In the genomic region with DNA sequence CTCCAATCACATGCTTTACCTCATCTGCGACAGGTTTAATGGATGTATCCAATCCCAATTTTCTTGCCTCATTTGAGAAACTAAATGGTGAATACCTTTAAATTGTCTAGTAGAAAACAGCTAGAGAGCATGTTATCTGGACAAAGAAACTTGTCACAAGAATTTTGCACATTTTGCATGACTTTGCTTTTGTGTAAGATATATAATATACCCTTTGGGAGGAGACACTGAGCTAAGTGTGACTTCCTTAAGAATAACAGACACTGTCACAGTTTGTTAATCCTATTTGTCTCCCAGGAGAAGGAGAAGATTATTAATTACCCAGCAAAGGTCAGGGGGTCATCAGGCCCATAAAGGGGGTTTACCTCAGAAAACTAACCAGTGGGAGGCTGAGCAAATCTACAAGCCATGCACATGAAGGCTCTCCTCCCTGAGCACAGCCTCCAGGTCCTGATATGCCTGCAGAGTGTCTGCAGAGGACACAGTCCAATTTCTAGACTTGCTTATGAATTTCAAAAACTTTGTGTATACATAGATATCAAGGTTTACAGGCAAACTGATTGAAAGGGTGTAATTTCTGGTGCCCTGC, we compare ENCODE assay signal across 1 cellular context.
TF ChIP-seq lines count a peak whose summit lies in the region.

No MANE protein-coding gene starts in this region.

TF ChIP-seq in GM23338, 12 proteins besides CTCF, POLR2A, EP300 and RAD21 (continued from another document):
- TF ChIP-seq, protein P1, sequence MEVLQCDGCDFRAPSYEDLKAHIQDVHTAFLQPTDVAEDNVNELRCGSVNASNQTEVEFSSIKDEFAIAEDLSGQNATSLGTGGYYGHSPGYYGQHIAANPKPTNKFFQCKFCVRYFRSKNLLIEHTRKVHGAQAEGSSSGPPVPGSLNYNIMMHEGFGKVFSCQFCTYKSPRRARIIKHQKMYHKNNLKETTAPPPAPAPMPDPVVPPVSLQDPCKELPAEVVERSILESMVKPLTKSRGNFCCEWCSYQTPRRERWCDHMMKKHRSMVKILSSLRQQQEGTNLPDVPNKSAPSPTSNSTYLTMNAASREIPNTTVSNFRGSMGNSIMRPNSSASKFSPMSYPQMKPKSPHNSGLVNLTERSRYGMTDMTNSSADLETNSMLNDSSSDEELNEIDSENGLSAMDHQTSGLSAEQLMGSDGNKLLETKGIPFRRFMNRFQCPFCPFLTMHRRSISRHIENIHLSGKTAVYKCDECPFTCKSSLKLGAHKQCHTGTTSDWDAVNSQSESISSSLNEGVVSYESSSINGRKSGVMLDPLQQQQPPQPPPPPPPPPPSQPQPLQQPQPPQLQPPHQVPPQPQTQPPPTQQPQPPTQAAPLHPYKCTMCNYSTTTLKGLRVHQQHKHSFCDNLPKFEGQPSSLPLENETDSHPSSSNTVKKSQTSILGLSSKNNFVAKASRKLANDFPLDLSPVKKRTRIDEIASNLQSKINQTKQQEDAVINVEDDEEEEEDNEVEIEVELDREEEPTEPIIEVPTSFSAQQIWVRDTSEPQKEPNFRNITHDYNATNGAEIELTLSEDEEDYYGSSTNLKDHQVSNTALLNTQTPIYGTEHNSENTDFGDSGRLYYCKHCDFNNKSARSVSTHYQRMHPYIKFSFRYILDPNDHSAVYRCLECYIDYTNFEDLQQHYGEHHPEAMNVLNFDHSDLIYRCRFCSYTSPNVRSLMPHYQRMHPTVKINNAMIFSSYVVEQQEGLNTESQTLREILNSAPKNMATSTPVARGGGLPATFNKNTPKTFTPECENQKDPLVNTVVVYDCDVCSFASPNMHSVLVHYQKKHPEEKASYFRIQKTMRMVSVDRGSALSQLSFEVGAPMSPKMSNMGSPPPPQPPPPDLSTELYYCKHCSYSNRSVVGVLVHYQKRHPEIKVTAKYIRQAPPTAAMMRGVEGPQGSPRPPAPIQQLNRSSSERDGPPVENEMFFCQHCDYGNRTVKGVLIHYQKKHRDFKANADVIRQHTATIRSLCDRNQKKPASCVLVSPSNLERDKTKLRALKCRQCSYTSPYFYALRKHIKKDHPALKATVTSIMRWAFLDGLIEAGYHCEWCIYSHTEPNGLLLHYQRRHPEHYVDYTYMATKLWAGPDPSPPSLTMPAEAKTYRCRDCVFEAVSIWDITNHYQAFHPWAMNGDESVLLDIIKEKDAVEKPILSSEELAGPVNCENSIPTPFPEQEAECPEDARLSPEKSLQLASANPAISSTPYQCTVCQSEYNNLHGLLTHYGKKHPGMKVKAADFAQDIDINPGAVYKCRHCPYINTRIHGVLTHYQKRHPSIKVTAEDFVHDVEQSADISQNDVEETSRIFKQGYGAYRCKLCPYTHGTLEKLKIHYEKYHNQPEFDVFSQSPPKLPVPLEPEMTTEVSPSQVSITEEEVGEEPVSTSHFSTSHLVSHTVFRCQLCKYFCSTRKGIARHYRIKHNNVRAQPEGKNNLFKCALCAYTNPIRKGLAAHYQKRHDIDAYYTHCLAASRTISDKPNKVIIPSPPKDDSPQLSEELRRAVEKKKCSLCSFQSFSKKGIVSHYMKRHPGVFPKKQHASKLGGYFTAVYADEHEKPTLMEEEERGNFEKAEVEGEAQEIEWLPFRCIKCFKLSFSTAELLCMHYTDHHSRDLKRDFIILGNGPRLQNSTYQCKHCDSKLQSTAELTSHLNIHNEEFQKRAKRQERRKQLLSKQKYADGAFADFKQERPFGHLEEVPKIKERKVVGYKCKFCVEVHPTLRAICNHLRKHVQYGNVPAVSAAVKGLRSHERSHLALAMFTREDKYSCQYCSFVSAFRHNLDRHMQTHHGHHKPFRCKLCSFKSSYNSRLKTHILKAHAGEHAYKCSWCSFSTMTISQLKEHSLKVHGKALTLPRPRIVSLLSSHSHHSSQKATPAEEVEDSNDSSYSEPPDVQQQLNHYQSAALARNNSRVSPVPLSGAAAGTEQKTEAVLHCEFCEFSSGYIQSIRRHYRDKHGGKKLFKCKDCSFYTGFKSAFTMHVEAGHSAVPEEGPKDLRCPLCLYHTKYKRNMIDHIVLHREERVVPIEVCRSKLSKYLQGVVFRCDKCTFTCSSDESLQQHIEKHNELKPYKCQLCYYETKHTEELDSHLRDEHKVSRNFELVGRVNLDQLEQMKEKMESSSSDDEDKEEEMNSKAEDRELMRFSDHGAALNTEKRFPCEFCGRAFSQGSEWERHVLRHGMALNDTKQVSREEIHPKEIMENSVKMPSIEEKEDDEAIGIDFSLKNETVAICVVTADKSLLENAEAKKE (CRISPR knock-in tag; IDR thresholded peaks at IDR 0.05) = no peak
- TF ChIP-seq CREB1 (CRISPR knock-in tag; IDR thresholded peaks at IDR 0.05; ENCODE audit: low read depth) (no peak), ZNF331 (CRISPR knock-in tag; IDR thresholded peaks at IDR 0.05; ENCODE audit: low read depth) (no peak), POLR2AphosphoS5 (IDR thresholded peaks at IDR 0.05; ENCODE audit: low read depth) (no peak), EZH2 (IDR thresholded peaks at IDR 0.05; ENCODE audit: low read depth, unreplicated experiment) (no peak), EZH2phosphoT487 (IDR thresholded peaks at IDR 0.05; ENCODE audit: unreplicated experiment) (no peak), STAT1 (IDR thresholded peaks at IDR 0.05; ENCODE audit: unreplicated experiment) (no peak), JUNB (IDR thresholded peaks at IDR 0.05; ENCODE audit: unreplicated experiment) (no peak)
- TF ChIP-seq, protein P2, sequence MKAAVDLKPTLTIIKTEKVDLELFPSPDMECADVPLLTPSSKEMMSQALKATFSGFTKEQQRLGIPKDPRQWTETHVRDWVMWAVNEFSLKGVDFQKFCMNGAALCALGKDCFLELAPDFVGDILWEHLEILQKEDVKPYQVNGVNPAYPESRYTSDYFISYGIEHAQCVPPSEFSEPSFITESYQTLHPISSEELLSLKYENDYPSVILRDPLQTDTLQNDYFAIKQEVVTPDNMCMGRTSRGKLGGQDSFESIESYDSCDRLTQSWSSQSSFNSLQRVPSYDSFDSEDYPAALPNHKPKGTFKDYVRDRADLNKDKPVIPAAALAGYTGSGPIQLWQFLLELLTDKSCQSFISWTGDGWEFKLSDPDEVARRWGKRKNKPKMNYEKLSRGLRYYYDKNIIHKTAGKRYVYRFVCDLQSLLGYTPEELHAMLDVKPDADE (IDR thresholded peaks at IDR 0.05) = no peak
TF ChIP-seq in GM23338: peak in this region for 0.
